In the genomic region with DNA sequence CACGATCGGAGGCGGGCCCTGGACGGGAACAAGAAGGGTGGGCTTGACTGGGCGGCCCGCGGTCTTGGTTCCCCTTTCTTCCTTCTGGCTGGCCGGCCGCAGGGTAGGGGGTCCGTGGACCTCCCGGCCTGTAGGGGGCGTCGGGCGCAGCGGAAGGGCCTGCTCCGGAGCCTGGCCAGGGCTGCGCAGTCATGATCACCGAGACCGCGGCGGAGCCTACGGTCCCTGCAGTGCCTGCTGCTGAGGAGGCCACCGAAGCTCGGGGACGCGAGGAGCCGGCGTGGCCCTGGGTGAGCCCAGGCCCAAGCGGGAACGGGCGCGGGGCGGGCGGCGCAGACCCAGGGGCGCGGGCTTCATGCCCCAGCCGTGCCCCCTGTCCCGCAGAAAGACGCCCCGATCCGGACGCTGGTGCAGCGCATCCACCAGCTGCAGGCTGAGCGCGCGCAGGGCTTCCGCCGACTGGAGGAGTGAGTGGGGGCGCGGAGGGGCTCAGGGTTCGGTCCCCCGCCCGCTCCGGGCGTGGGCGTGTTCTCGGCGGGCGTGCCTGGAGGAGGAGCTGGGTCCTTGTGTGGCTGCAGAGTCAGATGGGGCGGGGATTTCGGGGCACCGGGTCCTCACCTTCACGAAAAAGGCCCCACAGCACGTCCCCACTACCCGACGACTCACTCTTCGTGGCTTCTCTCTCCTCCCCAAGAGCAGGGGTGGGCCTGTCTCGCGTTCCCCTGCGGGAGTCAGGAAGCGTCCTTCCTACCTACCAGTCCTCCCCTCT, we compare ENCODE assay signal across 8 cellular contexts. TPM values are rescaled to one million over a fixed set of nuclear protein-coding genes. Genes with fewer than 3 reads are reported as not detected.
DNase-seq lines count a peak whose midpoint lies in the region; ATAC-seq, FAIRE-seq and TF ChIP-seq lines count a peak whose summit lies in the region.

A gene (plus strand): TSS at position 188 of the 769 bp plus-strand sequence. CDS start 4 bp downstream, at position 192.

- H3K4me1 Mint-ChIP-seq in CD4-positive, alpha-beta memory T cell: peaks cover 21 to 48% (median 35%) of the 10 kb centered on the region in 4 donors

- no peak within 1 kb of the TSS for H2BK120ac ChIP-seq in H1 (replicated peaks; ENCODE audit: low read depth, low read length)
- H2BK120ac ChIP-seq in mesendoderm (ENCODE audit: low read depth, low read length): peak within 1 kb of the TSS; percentile 15

- peak; percentile 70 for ATAC-seq in GM19438 (IDR thresholded peaks at IDR 0.05; ENCODE audit: low read depth, unreplicated experiment)
- peak; percentile 63 for ATAC-seq in HG03571 (IDR thresholded peaks at IDR 0.05; ENCODE audit: unreplicated experiment)

- H3K79me2 ChIP-seq in H1 (ENCODE audit: control insufficient read depth in 1 of 2, insufficient read depth in 2 of 2, low read length in 2 of 2) (no peaks in the 10 kb centered on the region), mesendoderm (ENCODE audit: control insufficient read depth, insufficient read depth, low read length) (no peaks in the 10 kb centered on the region)

- H2BK15ac ChIP-seq in H1 (ENCODE audit: low read length): peak within 1 kb of the TSS; percentile 89
- H2BK15ac ChIP-seq in mesendoderm (replicated peaks; ENCODE audit: low read depth): no peak within 1 kb of the TSS

- H3K9me3 Mint-ChIP-seq in CD4-positive, alpha-beta memory T cell: no peaks in the 10 kb centered on the region

- peak within 1 kb of the TSS; percentile 83 to 96 (median 92) for H3K27ac Mint-ChIP-seq in CD4-positive, alpha-beta memory T cell

- H3K9ac ChIP-seq in H1 (replicated peaks in 1 of 4; ENCODE audit: extremely low read depth in 1 of 4, low read depth in 3 of 4, low read length in 3 of 4): peak within 1 kb of the TSS; percentile 71 to 89 (median 87)
- H3K9ac ChIP-seq in mesendoderm (ENCODE audit: low read length): peak within 1 kb of the TSS; percentile 98

- TF ChIP-seq RAD21 in H1 (IDR thresholded peaks at IDR 0.05 in 1 of 2, conservative IDR thresholded peaks at IDR 0.05 in 1 of 2; ENCODE audit: low read depth in 2 of 2, low read length in 2 of 2): peak; percentile 26 to 45

- H3K27me3 Mint-ChIP-seq in CD4-positive, alpha-beta memory T cell: no peaks in the 10 kb centered on the region

- peak within 1 kb of the TSS; percentile 75 to 95 for H3K4me2 ChIP-seq in H1 (ENCODE audit: insufficient read depth in 1 of 2, low read depth in 2 of 2, low read length in 2 of 2)
- H3K4me2 ChIP-seq in mesendoderm (ENCODE audit: low read length): peak within 1 kb of the TSS; percentile 97

- H3K36me3 ChIP-seq in CD4-positive, alpha-beta memory T cell (ENCODE audit: insufficient read depth, low read length): peaks cover 4% of the 10 kb centered on the region
- H3K36me3 ChIP-seq in H1 (ENCODE audit: control insufficient read depth in 2 of 4, insufficient read depth in 4 of 4, low read length in 3 of 4) (no peaks in the 10 kb centered on the region), mesendoderm (ENCODE audit: control insufficient read depth, insufficient read depth, low read length) (peaks cover 3% of the 10 kb centered on the region)

- H3K36me3 Mint-ChIP-seq in CD4-positive, alpha-beta memory T cell: peaks cover 0 to 6% of the 10 kb centered on the region in 2 donors

- H3K27me3 ChIP-seq in CD4-positive, alpha-beta memory T cell (ENCODE audit: insufficient read depth, low read length): no peaks in the 10 kb centered on the region
- H3K27me3 ChIP-seq in H1 (replicated peaks in 1 of 4; ENCODE audit: control insufficient read depth in 3 of 4, extremely low read depth in 1 of 4, insufficient read depth in 3 of 4, low read length in 3 of 4) (no peaks in the 10 kb centered on the region; a peak in 1 of 7 replicates), mesendoderm (ENCODE audit: insufficient read depth, low read length, poor library complexity) (no peaks in the 10 kb centered on the region)

- peak within 1 kb of the TSS; percentile 86 for H4K8ac ChIP-seq in H1 (ENCODE audit: extremely low read depth, insufficient read depth, low read length)
- peak within 1 kb of the TSS; percentile 97 for H4K8ac ChIP-seq in mesendoderm (ENCODE audit: low read depth, low read length)

- H3K4me3 ChIP-seq in CD4-positive, alpha-beta memory T cell (ENCODE audit: low read length in 2 of 2): peak within 1 kb of the TSS; percentile 47 to 79
- H3K4me3 ChIP-seq in H1 (ENCODE audit: extremely low read depth in 1 of 4, insufficient read depth in 2 of 4, low read depth in 3 of 4, low read length in 4 of 4) (peak within 1 kb of the TSS; percentile 78 to 91 (median 84)), mesendoderm (ENCODE audit: low read length) (peak within 1 kb of the TSS; percentile 88)

- peak in 1 of 2 experiments; percentile 66; a peak in 1 of 3 replicates for TF ChIP-seq EP300 in H1 (IDR thresholded peaks at IDR 0.05; ENCODE audit: borderline replicate concordance in 1 of 2, low read depth in 2 of 2, low read length in 2 of 2)

- 0 out of 2 replicates have a peak within 1 kb of the TSS, but pooled peaks have one; percentile 60 for H2BK12ac ChIP-seq in H1 (ENCODE audit: low read depth, low read length)

- H3K23ac ChIP-seq in H1 (ENCODE audit: insufficient read length): no peak within 1 kb of the TSS
- H3K23ac ChIP-seq in mesendoderm (ENCODE audit: low read length): peak within 1 kb of the TSS; percentile 89

- H3K79me1 ChIP-seq in H1 (ENCODE audit: low read depth, low read length) (no peaks in the 10 kb centered on the region), mesendoderm (ENCODE audit: low read length) (peaks cover 2% of the 10 kb centered on the region)

- peak within 1 kb of the TSS; percentile 86; the same call in 1 of the 2 replicates for H2BK5ac ChIP-seq in H1 (ENCODE audit: low read depth, low read length)
- peak within 1 kb of the TSS; percentile 89 for H2BK5ac ChIP-seq in mesendoderm (ENCODE audit: low read length)

- POLR2A ChIA-PET in CD4-positive, alpha-beta memory T cell (lab: Charles Lee; ENCODE audit: partially characterized antibody): interaction anchor here (0.7 to 6.3 kb wide), 39 partner anchors 10 to 841 kb away, joined by 3 to 122 read pairs (median 5); a partner anchor contains a TSS
- POLR2A ChIA-PET in activated CD8-positive, alpha-beta memory T cell treated with anti-CD3 and anti-CD28 coated beads for 36 hours (lab: Charles Lee): interaction anchor here (0.5 to 2.7 kb wide), 14 partner anchors 11 to 330 kb away, joined by 3 to 34 read pairs (median 4); a partner anchor contains a TSS
- POLR2A ChIA-PET in H1 (lab: Charles Lee; ENCODE audit: partially characterized antibody): interaction anchor here (0.5 to 10.3 kb wide), 34 partner anchors 7 to 1080 kb away, joined by 3 to 112 read pairs (median 4); a partner anchor contains a TSS

- FAIRE-seq in H1 (lab: Jason Lieb, UNC): no peak

- intact Hi-C loops in CD4-positive, alpha-beta memory T cell (cut with micrococcal nuclease): loop anchor here (1.0 to 5.0 kb wide), 6 partner anchors 17 to 331 kb away; a partner anchor contains a TSS

- H3K27ac ChIP-seq in CD4-positive, alpha-beta memory T cell (ENCODE audit: low read depth, low read length): peak within 1 kb of the TSS; percentile 67
- H3K27ac ChIP-seq in H1 (ENCODE audit: low read depth, low read length) (peak within 1 kb of the TSS; percentile 94), mesendoderm (ENCODE audit: low read depth, low read length) (peak within 1 kb of the TSS; percentile 99)

- peaks cover 11% of the 10 kb centered on the region for H3K23me2 ChIP-seq in H1 (ENCODE audit: low read depth, low read length)

- H3K9me3 ChIP-seq in CD4-positive, alpha-beta memory T cell (ENCODE audit: control insufficient read depth in 1 of 2, low read length in 2 of 2): no peaks in the 10 kb centered on the region
- H3K9me3 ChIP-seq in H1 (ENCODE audit: insufficient read depth in 2 of 2, low read depth in 1 of 2, low read length in 1 of 2): no peaks in the 10 kb centered on the region

- H4K5ac ChIP-seq in H1 (ENCODE audit: insufficient read length, low read depth, low read length): peak within 1 kb of the TSS; percentile 65
- H4K5ac ChIP-seq in mesendoderm (ENCODE audit: low read length): no peak within 1 kb of the TSS

- H3K4me1 ChIP-seq in CD4-positive, alpha-beta memory T cell (ENCODE audit: insufficient read depth, low read length): peaks cover 36% of the 10 kb centered on the region
- H3K4me1 ChIP-seq in H1 (replicated peaks in 1 of 4; ENCODE audit: control insufficient read depth in 3 of 4, insufficient read depth in 4 of 4, low read length in 3 of 4) (peaks cover 2 to 18% (median 12%) of the 10 kb centered on the region in 4 experiments), mesendoderm (ENCODE audit: control insufficient read depth, low read depth, low read length) (peaks cover 8% of the 10 kb centered on the region)

- 1% methylated on average over 67 of the region's 72 CpGs; no CpG with 5 or more reads in 1 of the 2 experiments for WGBS in H1 (ENCODE audit: extremely low coverage in 1 of 2, insufficient coverage in 1 of 2, insufficient read length in 1 of 2, insufficient replicate concordance in 2 of 2, low coverage in 1 of 2, low lambda C conversion rate in 2 of 2, missing lambda C conversion rate in 1 of 2), 2 experiments
- WGBS in mesendoderm (ENCODE audit: extremely low coverage, insufficient coverage, low lambda C conversion rate): no CpG with 5 or more reads among the region's 72 CpGs

- peak within 1 kb of the TSS; percentile 91; the same call in 1 of the 2 replicates for H2AFZ ChIP-seq in H1 (ENCODE audit: low read length)

- DNase-seq in CD4-positive, alpha-beta memory T cell: peak; percentile 86 to 95 (median 87)
- peak; percentile 76 for DNase-seq in NOMO-1 treated with DMSO at 0.1 percent for 48 hours (lab: John Stamatoyannopoulos, UW; ENCODE audit: unreplicated experiment)
- DNase-seq in H1 (ENCODE audit: low read depth in 1 of 2, low spot score in 2 of 2): peak in 1 of 2 experiments; percentile 93
- peak; percentile 89 for DNase-seq in mesendoderm
- DNase-seq in stimulated activated CD8-positive, alpha-beta memory T cell treated with anti-CD3 and anti-CD28 coated beads, Interleukin-15, amount 100 ng/mL, for 1 hour (ENCODE audit: low read depth): peak; percentile 70

- H3K56ac ChIP-seq in H1 (replicated peaks; ENCODE audit: insufficient read length, low read depth, low read length): peak within 1 kb of the TSS; percentile 84
- H3K56ac ChIP-seq in mesendoderm (ENCODE audit: low read length): peak within 1 kb of the TSS; percentile 100

- H3K4me3 Mint-ChIP-seq in CD4-positive, alpha-beta memory T cell: peak within 1 kb of the TSS; percentile 82 to 93 (median 89)

- H3K4ac ChIP-seq in H1 (replicated peaks; ENCODE audit: insufficient read length, low read depth, low read length) (peak within 1 kb of the TSS; percentile 40), mesendoderm (ENCODE audit: low read depth, low read length) (peak within 1 kb of the TSS; percentile 89)

- H3K14ac ChIP-seq in H1 (ENCODE audit: insufficient read length): no peak within 1 kb of the TSS

- peak; percentile 75 to 87 for TF ChIP-seq POLR2A in H1 (IDR thresholded peaks at IDR 0.05; ENCODE audit: control extremely low read depth in 1 of 2, low read depth in 2 of 2, low read length in 2 of 2)

- H2BK20ac ChIP-seq in H1 (ENCODE audit: low read length): no peak within 1 kb of the TSS; the same call in 1 of the 2 replicates

- peak within 1 kb of the TSS; percentile 91 for H4K91ac ChIP-seq in H1 (replicated peaks; ENCODE audit: insufficient read length, low read length)

- TF ChIP-seq CTCF in H1 (IDR thresholded peaks at IDR 0.05; ENCODE audit: control extremely low read depth in 1 of 3, insufficient read depth in 1 of 3, low read depth in 1 of 3, low read length in 3 of 3): peak; percentile 90 to 92 (median 91)

- H3K18ac ChIP-seq in H1 (ENCODE audit: extremely low read depth, low read length): peak within 1 kb of the TSS; percentile 97
- peak within 1 kb of the TSS; percentile 78 for H3K18ac ChIP-seq in mesendoderm (ENCODE audit: low read length)

- peaks cover 0 to 3% of the 10 kb centered on the region in 2 experiments for H4K20me1 ChIP-seq in H1 (replicated peaks in 1 of 2; ENCODE audit: control insufficient read depth in 1 of 2, insufficient read depth in 2 of 2, low read length in 2 of 2)

- CTCF ChIA-PET in CD4-positive, alpha-beta memory T cell (lab: Charles Lee; ENCODE audit: partially characterized antibody): interaction anchor here (0.9 to 4.9 kb wide), 35 partner anchors 8 to 270 kb away, joined by 3 to 58 read pairs (median 5); a partner anchor contains a TSS
- CTCF ChIA-PET in activated CD8-positive, alpha-beta memory T cell treated with anti-CD3 and anti-CD28 coated beads for 36 hours (lab: Charles Lee): interaction anchor here (0.6 to 4.5 kb wide), 19 partner anchors 9 to 315 kb away, joined by 3 to 41 read pairs (median 4); a partner anchor contains a TSS
- CTCF ChIA-PET in H1 (lab: Charles Lee; ENCODE audit: partially characterized antibody): interaction anchor here (0.6 to 12.5 kb wide), 40 partner anchors 9 to 199 kb away, joined by 3 to 139 read pairs (median 3); a partner anchor contains a TSS

- H2AK5ac ChIP-seq in H1 (ENCODE audit: low read depth, low read length) (no peak within 1 kb of the TSS), mesendoderm (ENCODE audit: low read length) (no peak within 1 kb of the TSS)

RNA-seq across cellular contexts. Expression of the gene that starts here (rescaled TPM):
- 100 to 1,000 TPM; 150 to 154 TPM for total RNA-seq in CD4-positive, alpha-beta memory T cell
- 100 to 1,000 TPM; 148 to 156 TPM for polyA plus RNA-seq in CD4-positive, alpha-beta memory T cell
- total RNA-seq in activated CD8-positive, alpha-beta memory T cell treated with anti-CD3 and anti-CD28 coated beads for 36 hours: 10 to 100 TPM; 95.2 to 98.7 TPM
- total RNA-seq in H1 (2021; fragmentation: NEBNext Ultra II Directional; extraction: Animal tissue kit (Norgen Biotek cat#: 25700)): 56.8 and 63.1 TPM in 2 replicates
- 62.7 and 132 TPM in 2 replicates for polyA plus RNA-seq in H1 (2011; rRNA removed)
- polyA plus RNA-seq in H1 (2011; cell fraction: cytosol; rRNA removed): 95.5 TPM
- polyA plus RNA-seq in H1 (2011; cell fraction: nucleus; rRNA removed): 203 TPM
- polyA plus RNA-seq in H1 (2012, experiment 1 of 2): 24.8 to 73.2 TPM (median 62.2 TPM) in 4 replicates
- polyA plus RNA-seq in H1 (2012, experiment 2 of 2): 46.1 TPM
- polyA plus RNA-seq in H1 (2013, experiment 1 of 2): 101 TPM
- 91.7 TPM for polyA plus RNA-seq in H1 (2013, experiment 2 of 2)
- polyA minus RNA-seq in H1 (2011; rRNA and poly(A)+ RNA removed): 2.7 and 3.3 TPM in 2 replicates
- polyA minus RNA-seq in H1 (2011; cell fraction: cytosol; rRNA and poly(A)+ RNA removed): 32.8 TPM
- 20.1 TPM for polyA minus RNA-seq in H1 (2011; cell fraction: nucleus; rRNA and poly(A)+ RNA removed)
- 86.9 TPM for polyA plus RNA-seq in mesendoderm (2013, experiment 1 of 2)
- 82.8 TPM for polyA plus RNA-seq in mesendoderm (2013, experiment 2 of 2)
